16 cellular contexts compared by ENCODE assay signal in the genomic region with DNA sequence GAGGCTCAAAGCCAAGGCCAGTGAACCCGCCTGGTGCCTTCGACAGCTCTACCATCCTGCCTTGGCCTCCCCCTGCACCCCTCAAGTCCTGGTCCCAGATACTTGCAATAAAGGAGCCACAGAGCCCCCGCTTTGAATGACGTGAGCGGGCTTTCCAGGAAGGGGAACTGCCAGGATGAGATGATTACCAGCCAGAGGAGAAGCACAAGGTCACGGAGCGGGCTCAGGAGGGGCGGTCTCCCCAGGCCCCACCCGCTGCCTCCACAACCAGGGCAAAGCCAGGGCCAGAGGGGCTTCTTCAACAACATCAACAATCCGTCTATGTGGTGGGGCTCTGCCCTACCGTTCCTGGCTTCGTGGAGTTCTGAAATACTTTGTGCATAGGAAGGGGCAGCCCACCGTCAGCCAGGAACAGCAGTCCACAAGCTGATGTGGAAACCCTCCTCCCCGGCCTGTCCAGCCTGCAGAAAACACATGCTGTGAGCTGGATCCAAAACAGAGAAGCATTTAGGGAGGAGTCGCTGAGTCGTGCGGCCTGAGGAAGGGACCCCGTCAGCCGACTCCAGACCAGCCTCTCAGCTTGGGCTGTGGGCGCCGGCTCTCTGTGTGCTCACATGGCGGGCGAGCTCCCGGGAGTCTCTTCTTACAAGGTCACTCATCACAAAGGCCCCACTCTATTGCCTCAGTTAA.
DNase-seq lines count a peak whose midpoint lies in the region; ATAC-seq and TF ChIP-seq lines count a peak whose summit lies in the region.
"Had no signal": no experiment of that assay in that cellular context is flagged by ENCODE, and none has a peak within 500 bp of the region (broad histone marks: within the 10 kb centered on the region; RNA-seq: fewer than 3 reads in every experiment).

No MANE protein-coding gene starts in this region.

- no peaks in the 10 kb centered on the region for H3K79me2 ChIP-seq in GM23338 (replicated peaks; ENCODE audit: insufficient read depth)

- intact Hi-C loops in Right ventricle myocardium superior (cut with DNase I) (no loop called here), cardiac septum (cut with DNase I) (no loop called here), lower lobe of right lung (cut with DNase I) (no loop called here), ovary (cut with DNase I) (no loop called here)

- no peak overlapping the region for H3K27ac Mint-ChIP-seq in GM23338
- H3K27ac Mint-ChIP-seq: CD4-positive, alpha-beta T cell; HFFc6 had no signal

- no peak overlapping the region for H3K4me3 Mint-ChIP-seq in GM23338
- H3K4me3 Mint-ChIP-seq: CD4-positive, alpha-beta T cell; HFFc6 had no signal

- TF ChIP-seq CTCF in GM23338 (conservative IDR thresholded peaks at IDR 0.05; ENCODE audit: low read depth in 2 of 2) (no peak), lower lobe of right lung (IDR thresholded peaks at IDR 0.05) (no peak), ovary (IDR thresholded peaks at IDR 0.05) (no peak)

- H3K9me3 ChIP-seq in lower lobe of right lung (no peaks in the 10 kb centered on the region), ovary (no peaks in the 10 kb centered on the region)

- H3K27me3 ChIP-seq in GM23338 (ENCODE audit: insufficient read depth) (no peaks in the 10 kb centered on the region), lower lobe of right lung (ENCODE audit: low read depth) (peaks cover 3% of the 10 kb centered on the region), ovary (no peaks in the 10 kb centered on the region)

- H2AFZ ChIP-seq in GM23338 = no peak overlapping the region

- WGBS in ovary, 3 donors = 12 to 23% (median 19%) methylated on average over 21 to 24 of the region's 24 CpGs

- ATAC-seq in Right ventricle myocardium superior (ENCODE audit: poor library complexity) (peak; percentile 30), GM23338 (peak; percentile 34), lower lobe of right lung (no peak), HG03280 (IDR thresholded peaks at IDR 0.05; ENCODE audit: unreplicated experiment) (no peak)

- H3K9me2 ChIP-seq in GM23338 (ENCODE audit: insufficient read depth) = no peaks in the 10 kb centered on the region

- H3K27ac ChIP-seq in GM23338 (ENCODE audit: low read depth) (no peak overlapping the region), lower lobe of right lung (no peak overlapping the region), ovary (peak overlapping the region in 1 of 2 donors; percentile 38)

- H3K4me1 ChIP-seq in GM23338 (ENCODE audit: insufficient read depth) (no peaks in the 10 kb centered on the region), lower lobe of right lung (no peaks in the 10 kb centered on the region), ovary (ENCODE audit: insufficient read depth) (peaks cover 4% of the 10 kb centered on the region)

- H3K4me2 ChIP-seq in GM23338 = no peak overlapping the region

- no peak overlapping the region for H3K4me3 ChIP-seq in GM23338
- H3K4me3 ChIP-seq in lower lobe of right lung = no peak overlapping the region
- no peak overlapping the region for H3K4me3 ChIP-seq in ovary

- no peak for TF ChIP-seq EP300 in ovary (IDR thresholded peaks at IDR 0.05)

- H3K36me3 ChIP-seq in GM23338 (ENCODE audit: insufficient read depth) (no peaks in the 10 kb centered on the region), lower lobe of right lung (no peaks in the 10 kb centered on the region), ovary (no peaks in the 10 kb centered on the region)

- H3F3A ChIP-seq in GM23338 (replicated peaks; ENCODE audit: low read depth) = no peaks in the 10 kb centered on the region

- peaks cover 28% of the 10 kb centered on the region for H3K27me3 Mint-ChIP-seq in GM23338 (ENCODE audit: insufficient read depth, low read depth, poor library complexity)
- H3K27me3 Mint-ChIP-seq: CD4-positive, alpha-beta T cell had no signal

- DNase-seq in Right ventricle myocardium superior (peak; percentile 40), cardiac septum (ENCODE audit: low spot score) (no peak), GM23338 (ENCODE audit: low spot score) (no peak), lower lobe of right lung (peak; percentile 30), ovary (peak in 4 of 5 donors; percentile 33 to 55 (median 40)), NCI-H128 (lab: John Stamatoyannopoulos, UW; ENCODE audit: unreplicated experiment) (no peak)
- DNase-seq in stimulated activated CD4-positive, alpha-beta T cell treated with anti-CD3 and anti-CD28 coated beads, Interleukin-4, amount 100 ng/mL, for 24 hours = no peak
- DNase-seq: 8988T; AML-193; C1 segment of cervical spinal cord; Calu3; CD4-positive, alpha-beta T cell; DMS79; HCEC 1CT; HFFc6 had no signal

- TF ChIP-seq POLR2A in ovary (IDR thresholded peaks at IDR 0.05) = no peak

- no peaks in the 10 kb centered on the region for H4K20me1 ChIP-seq in GM23338 (replicated peaks; ENCODE audit: insufficient read depth)

- peaks cover 10% of the 10 kb centered on the region for H3K4me1 Mint-ChIP-seq in GM23338

- H3K9me3 Mint-ChIP-seq in GM23338 = peaks cover 10% of the 10 kb centered on the region; the same call in 2 of the 3 replicates
- H3K9me3 Mint-ChIP-seq: CD4-positive, alpha-beta T cell had no signal

- H3K36me3 Mint-ChIP-seq in GM23338 (ENCODE audit: low read depth) = no peaks in the 10 kb centered on the region

TF ChIP-seq in GM23338, 12 proteins besides CTCF, POLR2A, EP300 and RAD21:
- TF ChIP-seq EZH2 (IDR thresholded peaks at IDR 0.05; ENCODE audit: low read depth, unreplicated experiment) = no peak
- no peak for TF ChIP-seq NANOG (IDR thresholded peaks at IDR 0.05; ENCODE audit: borderline replicate concordance)
- TF ChIP-seq STAT1 (IDR thresholded peaks at IDR 0.05; ENCODE audit: unreplicated experiment) = no peak
- TF ChIP-seq, protein P1, sequence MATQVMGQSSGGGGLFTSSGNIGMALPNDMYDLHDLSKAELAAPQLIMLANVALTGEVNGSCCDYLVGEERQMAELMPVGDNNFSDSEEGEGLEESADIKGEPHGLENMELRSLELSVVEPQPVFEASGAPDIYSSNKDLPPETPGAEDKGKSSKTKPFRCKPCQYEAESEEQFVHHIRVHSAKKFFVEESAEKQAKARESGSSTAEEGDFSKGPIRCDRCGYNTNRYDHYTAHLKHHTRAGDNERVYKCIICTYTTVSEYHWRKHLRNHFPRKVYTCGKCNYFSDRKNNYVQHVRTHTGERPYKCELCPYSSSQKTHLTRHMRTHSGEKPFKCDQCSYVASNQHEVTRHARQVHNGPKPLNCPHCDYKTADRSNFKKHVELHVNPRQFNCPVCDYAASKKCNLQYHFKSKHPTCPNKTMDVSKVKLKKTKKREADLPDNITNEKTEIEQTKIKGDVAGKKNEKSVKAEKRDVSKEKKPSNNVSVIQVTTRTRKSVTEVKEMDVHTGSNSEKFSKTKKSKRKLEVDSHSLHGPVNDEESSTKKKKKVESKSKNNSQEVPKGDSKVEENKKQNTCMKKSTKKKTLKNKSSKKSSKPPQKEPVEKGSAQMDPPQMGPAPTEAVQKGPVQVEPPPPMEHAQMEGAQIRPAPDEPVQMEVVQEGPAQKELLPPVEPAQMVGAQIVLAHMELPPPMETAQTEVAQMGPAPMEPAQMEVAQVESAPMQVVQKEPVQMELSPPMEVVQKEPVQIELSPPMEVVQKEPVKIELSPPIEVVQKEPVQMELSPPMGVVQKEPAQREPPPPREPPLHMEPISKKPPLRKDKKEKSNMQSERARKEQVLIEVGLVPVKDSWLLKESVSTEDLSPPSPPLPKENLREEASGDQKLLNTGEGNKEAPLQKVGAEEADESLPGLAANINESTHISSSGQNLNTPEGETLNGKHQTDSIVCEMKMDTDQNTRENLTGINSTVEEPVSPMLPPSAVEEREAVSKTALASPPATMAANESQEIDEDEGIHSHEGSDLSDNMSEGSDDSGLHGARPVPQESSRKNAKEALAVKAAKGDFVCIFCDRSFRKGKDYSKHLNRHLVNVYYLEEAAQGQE (IDR thresholded peaks at IDR 0.05; ENCODE audit: unreplicated experiment) = no peak
- TF ChIP-seq ZNF331 (CRISPR knock-in tag; IDR thresholded peaks at IDR 0.05; ENCODE audit: low read depth) = no peak

Comparison
In these comparisons a context has a peak if more than half of its experiments do, and no peak if none do; other contexts are left out.
1. DNase-seq: peak in Right ventricle myocardium superior (single experiment), lower lobe of right lung (single experiment) and ovary (4 of 5); none in cardiac septum (single experiment), GM23338 (single experiment), stimulated activated CD4-positive, alpha-beta T cell treated with anti-CD3 and anti-CD28 coated beads, Interleukin-4, amount 100 ng/mL, for 24 hours (single experiment) and NCI-H128 (single experiment).
2. ATAC-seq: peak in Right ventricle myocardium superior (single experiment) and GM23338 (single experiment); none in lower lobe of right lung (0 of 2) and HG03280 (single experiment).